Comparison of ENCODE assay signal across 19 cellular contexts in genomic region chr4:19936471-19936870, GRCh38.
A peak's percentile ranks its signal among the peaks of the same experiment; 100 is the strongest.
DNase-seq lines count a peak whose midpoint lies in the region; ATAC-seq, FAIRE-seq and TF ChIP-seq lines count a peak whose summit lies in the region.
"Had no signal": no experiment of that assay in that cellular context is flagged by ENCODE, and none has a peak within 500 bp of the region (broad histone marks: within the 10 kb centered on the region; RNA-seq: fewer than 3 reads in every experiment).

No MANE protein-coding gene starts in this region.

- ATAC-seq in HG02938 (IDR thresholded peaks at IDR 0.05; ENCODE audit: unreplicated experiment) (no peak), omental fat pad (ENCODE audit: low FRiP score) (no peak)
- ATAC-seq: activated CD8-positive, alpha-beta memory T cell treated with anti-CD3 and anti-CD28 coated beads, Interleukin-2, amount 10 ng/mL, durations not matched to agents 7 days and 5 days; body of pancreas; gastrocnemius medialis; PC-3; stimulated activated memory B cell treated with anti-CD40 and anti-IgM and Interleukin-4, amounts not matched to agents 10 μg/mL and 1 μg/mL and 100 μg/mL, for 72 hours; WTC11 had no signal

- H3K4me1 ChIP-seq in BLaER1 = peaks cover 6% of the 10 kb centered on the region; the same call in 1 of the 2 replicates
- H3K4me1 ChIP-seq: body of pancreas, gastrocnemius medialis, transverse colon had no signal

- DNase-seq in RCC 7860 (ENCODE audit: low spot score) (peak; percentile 66), fibroblast of mammary gland (ENCODE audit: low read depth) (peak; percentile 73), retinal pigment epithelial cell (ENCODE audit: low read depth) (peak; percentile 70), hippocampal formation (lab: John Stamatoyannopoulos, UW) (no peak), omental fat pad (ENCODE audit: low spot score) (no peak), H7 (no peak)
- DNase-seq: activated CD8-positive, alpha-beta memory T cell treated with anti-CD3 and anti-CD28 coated beads, Interleukin-2, amount 10 ng/mL, durations not matched to agents 7 days and 5 days; activated gamma-delta T cell; body of pancreas; effector CD4-positive, alpha-beta T cell; gastrocnemius medialis; NCI-H1694 treated with DMSO at 0.1 percent for 48 hours; NCI-H524; PC-3; transverse colon had no signal

- H3K27me3 ChIP-seq in BLaER1 (no peaks in the 10 kb centered on the region), H7 (ENCODE audit: control insufficient read depth, insufficient read depth, low read length) (no peaks in the 10 kb centered on the region)
- H3K27me3 ChIP-seq: body of pancreas, gastrocnemius medialis, transverse colon had no signal

- peak; percentile 84 for FAIRE-seq in RCC 7860 (lab: Jason Lieb, UNC)

- no peak overlapping the region for H3K9ac ChIP-seq in BLaER1

- H3K27ac ChIP-seq in BLaER1 = no peak overlapping the region
- H3K27ac ChIP-seq: body of pancreas, gastrocnemius medialis, transverse colon had no signal

- H3K9me3 ChIP-seq in BLaER1 = no peaks in the 10 kb centered on the region
- H3K9me3 ChIP-seq: body of pancreas, gastrocnemius medialis, transverse colon had no signal

- H4K20me1 ChIP-seq in BLaER1 = no peaks in the 10 kb centered on the region

- H3K4me2 ChIP-seq in BLaER1 = peak overlapping the region; percentile 32; the same call in 1 of the 2 replicates

- no peak for TF ChIP-seq CTCF in fibroblast of mammary gland (conservative IDR thresholded peaks at IDR 0.05; ENCODE audit: control insufficient read depth, insufficient read depth, low read depth, low read length)
- no peak for TF ChIP-seq CTCF in retinal pigment epithelial cell (conservative IDR thresholded peaks at IDR 0.05; ENCODE audit: low read depth, low read length)
- TF ChIP-seq CTCF in omental fat pad (IDR thresholded peaks at IDR 0.05) = no peak

- H3K36me3 ChIP-seq in BLaER1 = no peaks in the 10 kb centered on the region
- H3K36me3 ChIP-seq in H7 (replicated peaks; ENCODE audit: control insufficient read depth, insufficient read depth, low read length) = no peaks in the 10 kb centered on the region
- H3K36me3 ChIP-seq: gastrocnemius medialis, transverse colon had no signal

- H3K4me3 ChIP-seq in BLaER1 = no peak overlapping the region
- H3K4me3 ChIP-seq in fibroblast of mammary gland (ENCODE audit: control insufficient read depth, low read depth, low read length) = no peak overlapping the region
- no peak overlapping the region for H3K4me3 ChIP-seq in retinal pigment epithelial cell (ENCODE audit: low read length)
- no peak overlapping the region for H3K4me3 ChIP-seq in H7 (ENCODE audit: insufficient read depth, low read depth, low read length)
- H3K4me3 ChIP-seq: body of pancreas, gastrocnemius medialis, transverse colon had no signal

Comparison
In these comparisons a context has a peak if more than half of its experiments do, and no peak if none do; other contexts are left out.
1. DNase-seq: peak in RCC 7860 (single experiment), fibroblast of mammary gland (single experiment) and retinal pigment epithelial cell (single experiment); none in hippocampal formation (0 of 2), omental fat pad (single experiment) and H7 (single experiment).